ENCODE assay signal across 1 cellular context in genomic region chr9:136296434-136297015, GRCh38.
A peak's percentile ranks its signal among the peaks of the same experiment; 100 is the strongest.
TF ChIP-seq lines count a peak whose summit lies in the region.

No MANE protein-coding gene starts in this region.

TF ChIP-seq in HepG2, 621 proteins besides CTCF, POLR2A, EP300 and RAD21:
- TF ChIP-seq NFIB (CRISPR knock-in tag; IDR thresholded peaks at IDR 0.05; ENCODE audit: borderline replicate concordance) (0 out of 2 replicates have a peak, but pooled peaks have one; percentile 45), ZNF629 (CRISPR knock-in tag; conservative IDR thresholded peaks at IDR 0.05) (peak; percentile 89), PITX1 (CRISPR knock-in tag; IDR thresholded peaks at IDR 0.05) (0 out of 2 replicates have a peak, but pooled peaks have one; percentile 8), ZNF430 (CRISPR knock-in tag; IDR thresholded peaks at IDR 0.05) (peak; percentile 42; the same call in 1 of the 2 replicates), PRPF4 (IDR thresholded peaks at IDR 0.05; ENCODE audit: low read depth, low read length, poor library complexity, severe bottlenecking) (no peak), SMARCE1 (IDR thresholded peaks at IDR 0.05; ENCODE audit: borderline replicate concordance) (no peak), ZNF234 (CRISPR knock-in tag; conservative IDR thresholded peaks at IDR 0.05) (no peak), ZNF784 (CRISPR knock-in tag; IDR thresholded peaks at IDR 0.05; ENCODE audit: borderline replicate concordance) (0 out of 2 replicates have a peak, but pooled peaks have one; percentile 30), ZNF136 (CRISPR knock-in tag; IDR thresholded peaks at IDR 0.05; ENCODE audit: low read depth) (0 out of 2 replicates have a peak, but pooled peaks have one; percentile 33), ZNF883 (CRISPR knock-in tag; IDR thresholded peaks at IDR 0.05; ENCODE audit: not compliant biosample characterization) (peak; percentile 18), ZMYM3 (CRISPR knock-in tag; IDR thresholded peaks at IDR 0.05) (peak; percentile 33; the same call in 1 of the 2 replicates), ZMYM2 (CRISPR knock-in tag; IDR thresholded peaks at IDR 0.05) (0 out of 2 replicates have a peak, but pooled peaks have one; percentile 21)
- TF ChIP-seq, protein P1, sequence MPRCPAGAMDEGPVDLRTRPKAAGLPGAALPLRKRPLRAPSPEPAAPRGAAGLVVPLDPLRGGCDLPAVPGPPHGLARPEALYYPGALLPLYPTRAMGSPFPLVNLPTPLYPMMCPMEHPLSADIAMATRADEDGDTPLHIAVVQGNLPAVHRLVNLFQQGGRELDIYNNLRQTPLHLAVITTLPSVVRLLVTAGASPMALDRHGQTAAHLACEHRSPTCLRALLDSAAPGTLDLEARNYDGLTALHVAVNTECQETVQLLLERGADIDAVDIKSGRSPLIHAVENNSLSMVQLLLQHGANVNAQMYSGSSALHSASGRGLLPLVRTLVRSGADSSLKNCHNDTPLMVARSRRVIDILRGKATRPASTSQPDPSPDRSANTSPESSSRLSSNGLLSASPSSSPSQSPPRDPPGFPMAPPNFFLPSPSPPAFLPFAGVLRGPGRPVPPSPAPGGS (CRISPR knock-in tag; IDR thresholded peaks at IDR 0.05): 0 out of 2 replicates have a peak, but pooled peaks have one; percentile 19
- TF ChIP-seq, protein P2, sequence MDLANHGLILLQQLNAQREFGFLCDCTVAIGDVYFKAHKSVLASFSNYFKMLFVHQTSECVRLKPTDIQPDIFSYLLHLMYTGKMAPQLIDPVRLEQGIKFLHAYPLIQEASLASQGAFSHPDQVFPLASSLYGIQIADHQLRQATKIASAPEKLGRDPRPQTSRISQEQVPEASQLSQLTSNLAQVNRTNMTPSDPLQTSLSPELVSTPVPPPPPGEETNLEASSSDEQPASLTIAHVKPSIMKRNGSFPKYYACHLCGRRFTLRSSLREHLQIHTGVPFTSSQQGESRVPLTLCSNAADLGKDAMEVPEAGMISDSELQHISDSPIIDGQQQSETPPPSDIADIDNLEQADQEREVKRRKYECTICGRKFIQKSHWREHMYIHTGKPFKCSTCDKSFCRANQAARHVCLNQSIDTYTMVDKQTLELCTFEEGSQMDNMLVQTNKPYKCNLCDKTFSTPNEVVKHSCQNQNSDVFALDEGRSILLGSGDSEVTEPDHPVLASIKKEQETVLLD (CRISPR knock-in tag; IDR thresholded peaks at IDR 0.05; ENCODE audit: low read depth): 0 out of 2 replicates have a peak, but pooled peaks have one; percentile 26
- TF ChIP-seq, protein P3, sequence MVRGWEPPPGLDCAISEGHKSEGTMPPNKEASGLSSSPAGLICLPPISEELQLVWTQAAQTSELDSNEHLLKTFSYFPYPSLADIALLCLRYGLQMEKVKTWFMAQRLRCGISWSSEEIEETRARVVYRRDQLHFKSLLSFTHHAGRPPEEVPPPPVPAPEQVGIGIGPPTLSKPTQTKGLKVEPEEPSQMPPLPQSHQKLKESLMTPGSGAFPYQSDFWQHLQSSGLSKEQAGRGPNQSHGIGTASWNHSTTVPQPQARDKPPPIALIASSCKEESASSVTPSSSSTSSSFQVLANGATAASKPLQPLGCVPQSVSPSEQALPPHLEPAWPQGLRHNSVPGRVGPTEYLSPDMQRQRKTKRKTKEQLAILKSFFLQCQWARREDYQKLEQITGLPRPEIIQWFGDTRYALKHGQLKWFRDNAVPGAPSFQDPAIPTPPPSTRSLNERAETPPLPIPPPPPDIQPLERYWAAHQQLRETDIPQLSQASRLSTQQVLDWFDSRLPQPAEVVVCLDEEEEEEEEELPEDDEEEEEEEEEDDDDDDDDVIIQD (CRISPR knock-in tag; IDR thresholded peaks at IDR 0.05; ENCODE audit: low read depth): no peak
TF ChIP-seq in HepG2: peak in this region for 11.
